Comparison of ENCODE assay signal across 9 cellular contexts in the genomic region with DNA sequence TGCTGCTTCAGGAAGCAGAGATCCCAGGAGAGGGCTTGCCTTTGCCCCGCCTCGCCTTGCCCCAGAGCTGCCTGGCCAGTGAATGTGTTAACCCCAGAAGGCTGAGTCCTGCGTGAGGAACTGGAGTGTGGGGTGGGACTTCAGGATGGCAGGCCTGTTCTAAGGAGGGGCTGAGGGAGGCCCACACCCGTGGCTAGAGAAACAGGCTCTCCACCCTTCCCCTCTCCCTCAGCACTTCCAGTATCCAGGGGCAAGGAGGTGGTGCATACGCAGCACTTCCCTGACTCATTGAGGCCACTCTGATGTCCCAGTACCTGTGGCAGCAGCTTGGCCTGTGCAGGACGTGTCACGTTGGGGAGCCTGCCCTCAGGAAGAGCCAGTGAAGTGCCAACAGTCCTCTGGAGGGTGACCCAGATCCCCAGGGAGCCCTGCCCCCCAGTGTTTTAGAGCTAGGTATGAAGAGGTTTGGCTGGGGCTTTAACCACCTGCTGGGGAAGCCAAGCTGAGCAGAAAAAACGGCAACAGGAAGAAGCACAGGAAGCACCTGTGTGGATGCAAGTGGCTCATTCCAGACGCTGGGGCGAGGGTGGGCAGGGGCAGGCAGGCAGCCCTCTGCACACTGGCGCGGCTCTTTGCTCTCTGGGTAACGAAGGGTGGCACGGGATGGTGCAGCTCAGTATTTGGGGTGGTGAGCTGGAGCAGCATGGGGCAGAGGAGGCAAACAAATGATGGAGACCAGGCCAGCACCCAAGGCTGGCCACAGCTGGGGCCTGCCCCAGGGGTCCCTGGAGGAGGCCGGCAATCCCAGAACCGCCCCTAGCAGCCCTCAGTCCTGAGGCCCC. TPM values are rescaled to one million over a fixed set of nuclear protein-coding genes. Genes with fewer than 3 reads are reported as not detected.
DNase-seq lines count a peak whose midpoint lies in the region; ATAC-seq and TF ChIP-seq lines count a peak whose summit lies in the region.
"Had no signal": no experiment of that assay in that cellular context is flagged by ENCODE, and none has a peak within 500 bp of the region (broad histone marks: within the 10 kb centered on the region; RNA-seq: fewer than 3 reads in every experiment).

No MANE protein-coding gene starts in this region.

- no peaks in the 10 kb centered on the region for H3K27me3 Mint-ChIP-seq in activated CD8-positive, alpha-beta memory T cell treated with anti-CD3 and anti-CD28 coated beads, Interleukin-2, amount 10 ng/mL, durations not matched to agents 7 days and 5 days

- no peaks in the 10 kb centered on the region for H3K9me2 ChIP-seq in OCI-LY1 (ENCODE audit: low read depth, low read length)

- no peak for TF ChIP-seq POLR2A in thyroid gland (IDR thresholded peaks at IDR 0.05)

- CTCF ChIA-PET in activated CD8-positive, alpha-beta memory T cell treated with anti-CD3 and anti-CD28 coated beads, Interleukin-2, amount 10 ng/mL, durations not matched to agents 7 days and 5 days (lab: Charles Lee): interaction anchor here (0.6 to 14.3 kb wide), 37 partner anchors 11 to 387 kb away, joined by 3 to 360 read pairs (median 5); partner anchors contain the start of genes ACD, C16orf86, CARMIL2 and CTCF

- peak; percentile 46 for ATAC-seq in activated CD8-positive, alpha-beta memory T cell treated with anti-CD3 and anti-CD28 coated beads, Interleukin-2, amount 10 ng/mL, durations not matched to agents 7 days and 5 days
- ATAC-seq in HG03457 (IDR thresholded peaks at IDR 0.05; ENCODE audit: unreplicated experiment): no peak
- no peak for ATAC-seq in HG03139 (IDR thresholded peaks at IDR 0.05; ENCODE audit: unreplicated experiment)

- peaks cover 37% of the 10 kb centered on the region for H3K4me1 Mint-ChIP-seq in activated CD8-positive, alpha-beta memory T cell treated with anti-CD3 and anti-CD28 coated beads, Interleukin-2, amount 10 ng/mL, durations not matched to agents 7 days and 5 days

- H3K36me3 Mint-ChIP-seq in activated CD8-positive, alpha-beta memory T cell treated with anti-CD3 and anti-CD28 coated beads, Interleukin-2, amount 10 ng/mL, durations not matched to agents 7 days and 5 days: no peaks in the 10 kb centered on the region

- no peaks in the 10 kb centered on the region for H3K79me2 ChIP-seq in OCI-LY1 (ENCODE audit: insufficient read depth, low read length)

- no peaks in the 10 kb centered on the region for H3K9me3 Mint-ChIP-seq in activated CD8-positive, alpha-beta memory T cell treated with anti-CD3 and anti-CD28 coated beads, Interleukin-2, amount 10 ng/mL, durations not matched to agents 7 days and 5 days (ENCODE audit: low read depth)

- H4K20me1 ChIP-seq in OCI-LY1 (ENCODE audit: insufficient read depth, low read length): no peaks in the 10 kb centered on the region

- H3K36me3 ChIP-seq in OCI-LY1 (ENCODE audit: insufficient read depth, low read length): peaks cover 5% of the 10 kb centered on the region; the same call in 1 of the 2 replicates
- no peaks in the 10 kb centered on the region for H3K36me3 ChIP-seq in effector memory CD4-positive, alpha-beta T cell (ENCODE audit: control insufficient read depth, insufficient read depth, low read length)
- H3K36me3 ChIP-seq in thyroid gland: peaks cover 21 to 27% of the 10 kb centered on the region in 2 donors

- H3K4me3 ChIP-seq in OCI-LY1 (ENCODE audit: low read depth, low read length, poor library complexity, severe bottlenecking) (peak overlapping the region; percentile 42), thyroid gland (replicated peaks in 1 of 3) (no peak overlapping the region)
- H3K4me3 ChIP-seq in effector memory CD4-positive, alpha-beta T cell (ENCODE audit: insufficient read depth, low read depth, low read length, poor library complexity, severe bottlenecking): peak overlapping the region; percentile 41
- H3K4me3 ChIP-seq: lung had no signal

- H3K9me3 ChIP-seq in OCI-LY1 (ENCODE audit: low read length): no peaks in the 10 kb centered on the region
- no peaks in the 10 kb centered on the region for H3K9me3 ChIP-seq in effector memory CD4-positive, alpha-beta T cell (ENCODE audit: control insufficient read depth, low read length)
- no peaks in the 10 kb centered on the region for H3K9me3 ChIP-seq in thyroid gland

- peak overlapping the region; percentile 47 for H3K4me3 Mint-ChIP-seq in activated CD8-positive, alpha-beta memory T cell treated with anti-CD3 and anti-CD28 coated beads, Interleukin-2, amount 10 ng/mL, durations not matched to agents 7 days and 5 days

- H3K9ac ChIP-seq in OCI-LY1 (ENCODE audit: low read length): peak overlapping the region; percentile 67

- no peak overlapping the region for H2AFZ ChIP-seq in OCI-LY1 (ENCODE audit: low read length)

- DNase-seq in activated CD8-positive, alpha-beta memory T cell treated with anti-CD3 and anti-CD28 coated beads, Interleukin-2, amount 10 ng/mL, durations not matched to agents 7 days and 5 days: peak; percentile 64
- no peak for DNase-seq in activated CD8-positive, alpha-beta memory T cell treated with anti-CD3 and anti-CD28 coated beads for 24 hours
- peak; percentile 23 to 47 (median 46) for DNase-seq in effector memory CD4-positive, alpha-beta T cell
- DNase-seq in thyroid gland (peak; percentile 58 to 73), SW 1271 (lab: John Stamatoyannopoulos, UW) (no peak)

- H3K27ac ChIP-seq in OCI-LY1 (ENCODE audit: low read depth, low read length, poor library complexity, severe bottlenecking) (peak overlapping the region; percentile 97), thyroid gland (peak overlapping the region; percentile 2 to 53 (median 27))
- peak overlapping the region; percentile 68 for H3K27ac ChIP-seq in effector memory CD4-positive, alpha-beta T cell (ENCODE audit: insufficient read depth, low read length, poor library complexity, severe bottlenecking)

- peak overlapping the region; percentile 97 for H3K27ac Mint-ChIP-seq in activated CD8-positive, alpha-beta memory T cell treated with anti-CD3 and anti-CD28 coated beads, Interleukin-2, amount 10 ng/mL, durations not matched to agents 7 days and 5 days

- H3K27me3 ChIP-seq in OCI-LY1 (ENCODE audit: insufficient read depth, low read length): no peaks in the 10 kb centered on the region
- H3K27me3 ChIP-seq in effector memory CD4-positive, alpha-beta T cell (replicated peaks; ENCODE audit: control insufficient read depth, insufficient read depth, low read length, poor library complexity, severe bottlenecking): no peaks in the 10 kb centered on the region
- no peaks in the 10 kb centered on the region for H3K27me3 ChIP-seq in thyroid gland

- peak overlapping the region; percentile 56 for H3K4me2 ChIP-seq in OCI-LY1 (ENCODE audit: low read length)

- H3K4me1 ChIP-seq in OCI-LY1 (ENCODE audit: insufficient read depth, low read length, severe bottlenecking): peaks cover 87% of the 10 kb centered on the region
- peaks cover 33% of the 10 kb centered on the region for H3K4me1 ChIP-seq in effector memory CD4-positive, alpha-beta T cell (ENCODE audit: control insufficient read depth, insufficient read depth, low read length, poor library complexity, severe bottlenecking)
- H3K4me1 ChIP-seq in thyroid gland: peaks cover 6 to 39% of the 10 kb centered on the region in 2 donors

- intact Hi-C loops in thyroid gland (cut with DNase I): loop anchor here (5.0 kb wide), 2 partner anchors 100 to 120 kb away; partner anchors contain the start of genes C16orf86, CARMIL2 and ENKD1

- TF ChIP-seq CTCF in OCI-LY1 (IDR thresholded peaks at IDR 0.05; ENCODE audit: low read length) (no peak), thyroid gland (IDR thresholded peaks at IDR 0.05) (no peak)

- 46 to 56% methylated on average over 12 to 14 of the region's 16 CpGs for WGBS in thyroid gland, 2 donors

- H3F3A ChIP-seq in OCI-LY1 (ENCODE audit: insufficient read depth, low read length): peaks cover 6% of the 10 kb centered on the region; the same call in 1 of the 2 replicates

RNA-seq across cellular contexts. Expression of gene CTCF, which starts 14.7 kb away (rescaled TPM):
- 10 to 100 TPM; 74.0 to 81.8 TPM for total RNA-seq in activated CD8-positive, alpha-beta memory T cell treated with anti-CD3 and anti-CD28 coated beads, Interleukin-2, amount 10 ng/mL, durations not matched to agents 7 days and 5 days
- total RNA-seq in thyroid gland: 10 to 100 TPM; 37.2 to 52.1 (median 47.2) TPM

RNA-seq across cellular contexts. Expression of gene RIPOR1, which starts 19.0 kb away (rescaled TPM):
- 10 to 100 TPM; 14.3 to 17.8 TPM for total RNA-seq in activated CD8-positive, alpha-beta memory T cell treated with anti-CD3 and anti-CD28 coated beads, Interleukin-2, amount 10 ng/mL, durations not matched to agents 7 days and 5 days
- 10 to 100 TPM; 21.3 to 57.1 (median 41.2) TPM for total RNA-seq in thyroid gland

Comparison
In these comparisons a context has a peak if more than half of its experiments do, and no peak if none do; other contexts are left out.
1. DNase-seq: peak in activated CD8-positive, alpha-beta memory T cell treated with anti-CD3 and anti-CD28 coated beads, Interleukin-2, amount 10 ng/mL, durations not matched to agents 7 days and 5 days (single experiment), effector memory CD4-positive, alpha-beta T cell (3 of 3) and thyroid gland (2 of 2); none in activated CD8-positive, alpha-beta memory T cell treated with anti-CD3 and anti-CD28 coated beads for 24 hours (single experiment) and SW 1271 (0 of 2).
2. H3K27ac ChIP-seq: peak in every context shown above with its lines; median percentile 97 in OCI-LY1; 68 in effector memory CD4-positive, alpha-beta T cell; 27 in thyroid gland.
3. H3K4me3 ChIP-seq: peak in OCI-LY1 (single experiment) and effector memory CD4-positive, alpha-beta T cell (single experiment); none in thyroid gland (0 of 3).